In genomic region chr12:65881348-65881961, GRCh38 we compare ENCODE assay signal across 9 cellular contexts. TPM values are rescaled to one million over a fixed set of nuclear protein-coding genes. Genes with fewer than 3 reads are reported as not detected.
DNase-seq lines count a peak whose midpoint lies in the region; FAIRE-seq and TF ChIP-seq lines count a peak whose summit lies in the region.
"Had no signal": no experiment of that assay in that cellular context is flagged by ENCODE, and none has a peak within 500 bp of the region (broad histone marks: within the 10 kb centered on the region; RNA-seq: fewer than 3 reads in every experiment).

No MANE protein-coding gene starts in this region.

- H3K4me1 Mint-ChIP-seq in brain (peaks cover 69% of the 10 kb centered on the region), immature natural killer cell (peaks cover 14 to 32% of the 10 kb centered on the region in 2 donors)

- no peaks in the 10 kb centered on the region for H3K27me3 ChIP-seq in H7 (ENCODE audit: control insufficient read depth, insufficient read depth, low read length)
- no peaks in the 10 kb centered on the region for H3K27me3 ChIP-seq in smooth muscle cell (ENCODE audit: low read depth)

- no peak overlapping the region for H2AFZ ChIP-seq in smooth muscle cell (ENCODE audit: low read depth)

- no peaks in the 10 kb centered on the region for H3K9me3 ChIP-seq in smooth muscle cell (replicated peaks; ENCODE audit: low read depth)

- TF ChIP-seq CTCF in brain (conservative IDR thresholded peaks at IDR 0.05) (peak in 1 of 2 experiments; percentile 30), smooth muscle cell (IDR thresholded peaks at IDR 0.05; ENCODE audit: borderline replicate concordance, insufficient read depth, poor library complexity, severe bottlenecking) (no peak), GM10266 (IDR thresholded peaks at IDR 0.05; ENCODE audit: control insufficient read depth, insufficient read depth, low read depth, missing control alignments) (no peak)

- H3K79me2 ChIP-seq in smooth muscle cell (ENCODE audit: low read depth): peaks cover 73% of the 10 kb centered on the region

- peaks cover 49% of the 10 kb centered on the region for H3K4me1 ChIP-seq in smooth muscle cell (ENCODE audit: low read depth)

- FAIRE-seq in GM12891 (lab: Jason Lieb, UNC): no peak

- no peaks in the 10 kb centered on the region for H3K36me3 ChIP-seq in H7 (replicated peaks; ENCODE audit: control insufficient read depth, insufficient read depth, low read length)
- H3K36me3 ChIP-seq in smooth muscle cell (ENCODE audit: low read depth): no peaks in the 10 kb centered on the region

- peak; percentile 63 for DNase-seq in H7
- peak in 1 of 3 donors; percentile 0 for DNase-seq in immature natural killer cell
- DNase-seq in smooth muscle cell (lab: John Stamatoyannopoulos, UW; ENCODE audit: unreplicated experiment): no peak
- DNase-seq in GM10266 (ENCODE audit: extremely low spot score): no peak
- no peak for DNase-seq in GM12891 (ENCODE audit: insufficient read length, low spot score)
- DNase-seq in dedifferentiated amniotic fluid mesenchymal stem cell (ENCODE audit: extremely low spot score): no peak
- DNase-seq in UCSD-AML1 (lab: John Stamatoyannopoulos, UW; ENCODE audit: unreplicated experiment): no peak

- TF ChIP-seq POLR2A in GM12891 (IDR thresholded peaks at IDR 0.05; ENCODE audit: low read depth, low read length): no peak

- H3K9ac ChIP-seq in smooth muscle cell (ENCODE audit: low read depth): no peak overlapping the region

- H3K4me3 Mint-ChIP-seq in brain (peak overlapping the region; percentile 36 to 67 (median 60)), immature natural killer cell (peak overlapping the region; percentile 54 to 75 (median 69))

- peak overlapping the region; percentile 63 for H3K4me2 ChIP-seq in smooth muscle cell

- H3K4me3 ChIP-seq in H7 (ENCODE audit: insufficient read depth, low read depth, low read length) (peak overlapping the region; percentile 2; the same call in 1 of the 2 replicates), smooth muscle cell (no peak overlapping the region)

- 50% methylated on average over 11 of the region's 12 CpGs for WGBS in smooth muscle cell (ENCODE audit: low lambda C conversion rate)

- H3K27ac Mint-ChIP-seq in brain: peak overlapping the region in 4 of 5 experiments; percentile 71 to 84 (median 76)
- H3K27ac Mint-ChIP-seq in immature natural killer cell: no peak overlapping the region
- H3K27ac Mint-ChIP-seq: activated T-cell treated with anti-CD3 and anti-CD28 coated beads, Interleukin-2, amount 50 U/mL, for 72 hours had no signal

- peak overlapping the region; percentile 78 for H3K27ac ChIP-seq in smooth muscle cell (ENCODE audit: low read depth)

- H3F3A ChIP-seq in smooth muscle cell (ENCODE audit: low read depth): peaks cover 45% of the 10 kb centered on the region

- H3K9me3 Mint-ChIP-seq in brain: no peaks in the 10 kb centered on the region
- H3K9me3 Mint-ChIP-seq in immature natural killer cell: no peaks in the 10 kb centered on the region
- H3K9me3 Mint-ChIP-seq: activated T-cell treated with anti-CD3 and anti-CD28 coated beads, Interleukin-2, amount 50 U/mL, for 72 hours had no signal

- H3K36me3 Mint-ChIP-seq in brain (peaks cover 2% of the 10 kb centered on the region), immature natural killer cell (no peaks in the 10 kb centered on the region)

- peaks cover 59% of the 10 kb centered on the region for H4K20me1 ChIP-seq in smooth muscle cell (ENCODE audit: low read depth)

- H3K27me3 Mint-ChIP-seq in brain (no peaks in the 10 kb centered on the region), immature natural killer cell (ENCODE audit: low read depth in 3 of 3) (peaks cover 4 to 30% (median 12%) of the 10 kb centered on the region in 3 donors)

TF ChIP-seq in GM12891, 5 proteins besides CTCF, POLR2A, EP300 and RAD21:
- TF ChIP-seq POLR2AphosphoS5 (IDR thresholded peaks at IDR 0.05; ENCODE audit: low read depth, low read length) (no peak), SPI1 (IDR thresholded peaks at IDR 0.05; ENCODE audit: low read depth, low read length) (no peak), POU2F2 (IDR thresholded peaks at IDR 0.05; ENCODE audit: low read depth, low read length) (no peak), TAF1 (IDR thresholded peaks at IDR 0.05; ENCODE audit: low read depth, low read length) (no peak), PAX5 (IDR thresholded peaks at IDR 0.05; ENCODE audit: insufficient read depth, low read length, severe bottlenecking) (no peak)

RNA-seq across cellular contexts. Expression of gene HMGA2, which starts 57.2 kb away (rescaled TPM):
- total RNA-seq in H7 (2014; rRNA removed; shearing (Covaris generic)): 61.1 and 61.9 TPM in 2 replicates
- polyA plus RNA-seq in brain (ENCODE audit: insufficient read depth, low read depth, low replicate concordance): not detected
- polyA plus RNA-seq in immature natural killer cell: under 1 TPM in 1 of 3 donors, not detected in 2; 0.17 TPM
- total RNA-seq in smooth muscle cell: 354 and 393 TPM in 2 replicates
- 44.9 and 54.8 TPM in 2 replicates for polyA plus RNA-seq in smooth muscle cell
- 3.2 TPM for polyA plus RNA-seq in GM12891 (2012; ENCODE audit: low read depth, missing spikeins)
- total RNA-seq: activated T-cell treated with anti-CD3 and anti-CD28 coated beads, Interleukin-2, amount 50 U/mL, for 72 hours had no signal

Comparison
In these comparisons a context has a peak if more than half of its experiments do, and no peak if none do; other contexts are left out.
1. H3K27ac Mint-ChIP-seq: peak in brain (4 of 5); none in immature natural killer cell (0 of 6).
2. RNA of gene HMGA2, which starts 57.2 kb away (polyA plus RNA-seq): 44.9 to 54.8 TPM in smooth muscle cell; not detected in brain (single experiment) and 0.17 TPM in immature natural killer cell; every median in the first group is over 10 times any median in the second.